In genomic region chr2:203759692-203760365, GRCh38 we compare ENCODE assay signal across 1 cellular context.
TF ChIP-seq lines count a peak whose summit lies in the region.

No MANE protein-coding gene starts in this region.

TF ChIP-seq in GM23338, 12 proteins besides CTCF, POLR2A, EP300 and RAD21 (continued from another document):
- no peak for TF ChIP-seq ZNF462 (CRISPR knock-in tag; IDR thresholded peaks at IDR 0.05)
- TF ChIP-seq REST (IDR thresholded peaks at IDR 0.05; ENCODE audit: unreplicated experiment): no peak
- no peak for TF ChIP-seq ETS1 (IDR thresholded peaks at IDR 0.05)
- TF ChIP-seq POLR2AphosphoS5 (IDR thresholded peaks at IDR 0.05; ENCODE audit: low read depth): no peak
- no peak for TF ChIP-seq CREB1 (CRISPR knock-in tag; IDR thresholded peaks at IDR 0.05; ENCODE audit: low read depth)
- TF ChIP-seq ZNF331 (CRISPR knock-in tag; IDR thresholded peaks at IDR 0.05; ENCODE audit: low read depth): no peak
- no peak for TF ChIP-seq JUNB (IDR thresholded peaks at IDR 0.05; ENCODE audit: unreplicated experiment)
- TF ChIP-seq EZH2 (IDR thresholded peaks at IDR 0.05; ENCODE audit: low read depth, unreplicated experiment): no peak
- no peak for TF ChIP-seq STAT1 (IDR thresholded peaks at IDR 0.05; ENCODE audit: unreplicated experiment)
- no peak for TF ChIP-seq ZNF114 (CRISPR knock-in tag; IDR thresholded peaks at IDR 0.05)
